1 cellular context compared by ENCODE assay signal in the genomic region with DNA sequence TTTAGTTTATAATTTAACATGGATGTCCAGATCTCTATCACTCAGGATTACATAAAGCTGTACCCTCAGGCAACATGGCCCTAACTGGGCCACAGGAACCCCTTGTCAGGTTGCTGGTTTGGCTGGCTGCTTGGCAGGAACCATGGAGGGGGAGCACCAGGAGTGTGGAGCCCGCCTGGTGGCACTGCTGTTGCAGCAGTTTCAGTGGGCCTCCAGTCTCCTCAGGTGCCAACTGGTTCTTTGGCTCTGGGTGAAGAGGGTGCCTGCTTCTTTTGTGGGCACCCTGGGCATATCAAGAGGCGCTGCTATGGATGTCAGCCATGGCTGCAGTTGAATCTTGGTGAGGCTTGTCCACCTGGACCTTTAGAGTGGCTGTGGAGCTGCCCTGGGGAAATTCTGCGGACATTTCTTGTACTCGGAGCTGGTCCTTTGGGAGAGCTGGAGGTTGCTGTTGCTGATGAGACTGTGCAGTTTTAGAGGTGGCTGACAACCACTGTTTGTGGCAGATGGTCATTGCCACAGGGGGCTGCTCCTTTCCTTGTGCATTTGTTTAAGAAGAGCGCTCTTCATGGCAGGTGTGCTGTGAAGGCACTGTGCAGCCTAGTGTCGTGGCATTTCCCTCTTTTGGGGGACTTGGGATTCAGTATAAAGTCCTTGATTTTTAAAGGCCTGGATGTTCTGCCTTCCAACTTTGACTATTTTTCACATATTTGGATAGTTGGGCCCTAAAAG.
TF ChIP-seq lines count a peak whose summit lies in the region.

No MANE protein-coding gene starts in this region.

TF ChIP-seq in HepG2, 621 proteins besides CTCF, POLR2A, EP300 and RAD21:
- TF ChIP-seq, protein P1, sequence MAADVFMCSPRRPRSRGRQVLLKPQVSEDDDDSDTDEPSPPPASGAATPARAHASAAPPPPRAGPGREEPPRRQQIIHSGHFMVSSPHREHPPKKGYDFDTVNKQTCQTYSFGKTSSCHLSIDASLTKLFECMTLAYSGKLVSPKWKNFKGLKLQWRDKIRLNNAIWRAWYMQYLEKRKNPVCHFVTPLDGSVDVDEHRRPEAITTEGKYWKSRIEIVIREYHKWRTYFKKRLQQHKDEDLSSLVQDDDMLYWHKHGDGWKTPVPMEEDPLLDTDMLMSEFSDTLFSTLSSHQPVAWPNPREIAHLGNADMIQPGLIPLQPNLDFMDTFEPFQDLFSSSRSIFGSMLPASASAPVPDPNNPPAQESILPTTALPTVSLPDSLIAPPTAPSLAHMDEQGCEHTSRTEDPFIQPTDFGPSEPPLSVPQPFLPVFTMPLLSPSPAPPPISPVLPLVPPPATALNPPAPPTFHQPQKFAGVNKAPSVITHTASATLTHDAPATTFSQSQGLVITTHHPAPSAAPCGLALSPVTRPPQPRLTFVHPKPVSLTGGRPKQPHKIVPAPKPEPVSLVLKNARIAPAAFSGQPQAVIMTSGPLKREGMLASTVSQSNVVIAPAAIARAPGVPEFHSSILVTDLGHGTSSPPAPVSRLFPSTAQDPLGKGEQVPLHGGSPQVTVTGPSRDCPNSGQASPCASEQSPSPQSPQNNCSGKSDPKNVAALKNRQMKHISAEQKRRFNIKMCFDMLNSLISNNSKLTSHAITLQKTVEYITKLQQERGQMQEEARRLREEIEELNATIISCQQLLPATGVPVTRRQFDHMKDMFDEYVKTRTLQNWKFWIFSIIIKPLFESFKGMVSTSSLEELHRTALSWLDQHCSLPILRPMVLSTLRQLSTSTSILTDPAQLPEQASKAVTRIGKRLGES (CRISPR knock-in tag; IDR thresholded peaks at IDR 0.05; ENCODE audit: borderline replicate concordance): no peak
- TF ChIP-seq ZBTB38 (CRISPR knock-in tag; IDR thresholded peaks at IDR 0.05) (0 out of 2 replicates have a peak, but pooled peaks have one; percentile 27), ZNF446 (CRISPR knock-in tag; IDR thresholded peaks at IDR 0.05) (no peak), RXRA (CRISPR knock-in tag; IDR thresholded peaks at IDR 0.05) (0 out of 2 replicates have a peak, but pooled peaks have one; percentile 47), HNRNPL (IDR thresholded peaks at IDR 0.05; ENCODE audit: low read depth, low read length) (0 out of 2 replicates have a peak, but pooled peaks have one; percentile 67)
- TF ChIP-seq, protein P2, sequence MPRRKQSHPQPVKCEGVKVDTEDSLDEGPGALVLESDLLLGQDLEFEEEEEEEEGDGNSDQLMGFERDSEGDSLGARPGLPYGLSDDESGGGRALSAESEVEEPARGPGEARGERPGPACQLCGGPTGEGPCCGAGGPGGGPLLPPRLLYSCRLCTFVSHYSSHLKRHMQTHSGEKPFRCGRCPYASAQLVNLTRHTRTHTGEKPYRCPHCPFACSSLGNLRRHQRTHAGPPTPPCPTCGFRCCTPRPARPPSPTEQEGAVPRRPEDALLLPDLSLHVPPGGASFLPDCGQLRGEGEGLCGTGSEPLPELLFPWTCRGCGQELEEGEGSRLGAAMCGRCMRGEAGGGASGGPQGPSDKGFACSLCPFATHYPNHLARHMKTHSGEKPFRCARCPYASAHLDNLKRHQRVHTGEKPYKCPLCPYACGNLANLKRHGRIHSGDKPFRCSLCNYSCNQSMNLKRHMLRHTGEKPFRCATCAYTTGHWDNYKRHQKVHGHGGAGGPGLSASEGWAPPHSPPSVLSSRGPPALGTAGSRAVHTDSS (CRISPR knock-in tag; conservative IDR thresholded peaks at IDR 0.05): no peak
- TF ChIP-seq, protein P3, sequence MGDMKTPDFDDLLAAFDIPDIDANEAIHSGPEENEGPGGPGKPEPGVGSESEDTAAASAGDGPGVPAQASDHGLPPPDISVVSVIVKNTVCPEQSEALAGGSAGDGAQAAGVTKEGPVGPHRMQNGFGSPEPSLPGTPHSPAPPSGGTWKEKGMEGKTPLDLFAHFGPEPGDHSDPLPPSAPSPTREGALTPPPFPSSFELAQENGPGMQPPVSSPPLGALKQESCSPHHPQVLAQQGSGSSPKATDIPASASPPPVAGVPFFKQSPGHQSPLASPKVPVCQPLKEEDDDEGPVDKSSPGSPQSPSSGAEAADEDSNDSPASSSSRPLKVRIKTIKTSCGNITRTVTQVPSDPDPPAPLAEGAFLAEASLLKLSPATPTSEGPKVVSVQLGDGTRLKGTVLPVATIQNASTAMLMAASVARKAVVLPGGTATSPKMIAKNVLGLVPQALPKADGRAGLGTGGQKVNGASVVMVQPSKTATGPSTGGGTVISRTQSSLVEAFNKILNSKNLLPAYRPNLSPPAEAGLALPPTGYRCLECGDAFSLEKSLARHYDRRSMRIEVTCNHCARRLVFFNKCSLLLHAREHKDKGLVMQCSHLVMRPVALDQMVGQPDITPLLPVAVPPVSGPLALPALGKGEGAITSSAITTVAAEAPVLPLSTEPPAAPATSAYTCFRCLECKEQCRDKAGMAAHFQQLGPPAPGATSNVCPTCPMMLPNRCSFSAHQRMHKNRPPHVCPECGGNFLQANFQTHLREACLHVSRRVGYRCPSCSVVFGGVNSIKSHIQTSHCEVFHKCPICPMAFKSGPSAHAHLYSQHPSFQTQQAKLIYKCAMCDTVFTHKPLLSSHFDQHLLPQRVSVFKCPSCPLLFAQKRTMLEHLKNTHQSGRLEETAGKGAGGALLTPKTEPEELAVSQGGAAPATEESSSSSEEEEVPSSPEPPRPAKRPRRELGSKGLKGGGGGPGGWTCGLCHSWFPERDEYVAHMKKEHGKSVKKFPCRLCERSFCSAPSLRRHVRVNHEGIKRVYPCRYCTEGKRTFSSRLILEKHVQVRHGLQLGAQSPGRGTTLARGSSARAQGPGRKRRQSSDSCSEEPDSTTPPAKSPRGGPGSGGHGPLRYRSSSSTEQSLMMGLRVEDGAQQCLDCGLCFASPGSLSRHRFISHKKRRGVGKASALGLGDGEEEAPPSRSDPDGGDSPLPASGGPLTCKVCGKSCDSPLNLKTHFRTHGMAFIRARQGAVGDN (CRISPR knock-in tag; IDR thresholded peaks at IDR 0.05): peak; percentile 63
